Comparison of ENCODE assay signal across 9 cellular contexts in the genomic region with DNA sequence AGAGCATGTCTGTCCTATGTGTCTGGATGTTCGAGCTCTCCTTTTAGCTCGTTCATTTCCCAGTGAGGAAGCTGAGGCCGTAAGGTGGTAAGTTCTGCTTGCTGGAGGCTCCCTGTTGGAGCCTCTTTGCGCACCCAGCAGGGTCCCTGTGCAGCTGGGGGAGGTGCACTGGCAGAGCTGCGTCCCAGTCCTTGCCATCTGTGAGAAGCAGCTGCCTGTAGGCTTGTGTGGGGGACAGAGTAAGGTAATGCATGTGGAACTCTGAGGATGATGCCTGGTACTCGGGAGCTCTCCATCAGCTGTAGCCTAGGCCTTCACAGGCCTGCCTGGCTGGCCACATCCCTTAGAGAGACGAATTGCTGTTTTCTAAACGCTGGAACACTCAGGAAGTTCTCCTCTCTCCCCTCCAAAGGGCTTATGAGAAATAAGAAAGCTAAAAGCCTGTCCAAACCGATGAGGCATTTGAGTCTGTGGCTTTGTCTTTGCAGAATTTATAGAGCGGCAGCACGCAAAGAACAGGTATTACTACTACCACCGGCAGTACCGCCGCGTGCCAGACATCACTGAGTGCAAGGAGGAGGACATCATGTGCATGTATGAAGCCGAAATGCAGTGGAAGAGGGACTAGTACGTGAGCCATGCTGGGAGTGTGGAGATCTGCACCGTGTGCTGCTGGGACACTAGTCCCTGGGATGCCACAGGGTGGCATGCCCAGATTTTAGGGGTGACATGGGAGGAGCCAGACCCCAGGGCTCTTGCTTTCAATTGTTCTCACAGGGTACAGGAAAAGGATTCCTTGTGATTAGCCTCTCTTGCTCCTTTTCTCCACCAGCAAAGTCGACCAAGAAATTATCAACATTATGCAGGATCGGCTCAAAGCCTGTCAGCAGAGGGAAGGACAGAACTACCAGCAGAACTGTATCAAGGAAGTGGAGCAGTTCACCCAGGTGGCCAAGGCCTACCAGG. TPM values are rescaled to one million over a fixed set of nuclear protein-coding genes. Genes with fewer than 3 reads are reported as not detected.
DNase-seq lines count a peak whose midpoint lies in the region; ATAC-seq, FAIRE-seq and TF ChIP-seq lines count a peak whose summit lies in the region.
"Had no signal": no experiment of that assay in that cellular context is flagged by ENCODE, and none has a peak within 500 bp of the region (broad histone marks: within the 10 kb centered on the region; RNA-seq: fewer than 3 reads in every experiment).

No MANE protein-coding gene starts in this region.

- FAIRE-seq in GM19239 (lab: Jason Lieb, UNC), result no peak
- FAIRE-seq: islet of Langerhans had no signal

- peaks cover 37% of the 10 kb centered on the region for H3K4me1 Mint-ChIP-seq in activated CD4-positive, alpha-beta T cell treated with anti-CD3 and anti-CD28 coated beads for 36 hours
- peaks cover 30% of the 10 kb centered on the region for H3K4me1 Mint-ChIP-seq in activated T-cell treated with anti-CD3 and anti-CD28 coated beads, Interleukin-2, amount 50 U/mL, for 4 hours (ENCODE audit: low read depth)
- H3K4me1 Mint-ChIP-seq in glutamatergic neuron (ENCODE audit: low read depth, unreplicated experiment), result peaks cover 18% of the 10 kb centered on the region
- H3K4me1 Mint-ChIP-seq in stimulated activated naive B cell treated with anti-CD40 and anti-IgM and Interleukin-4, amounts not matched to agents 10 μg/mL and 1 μg/mL and 100 μg/mL, for 72 hours, result peaks cover 39 to 63% of the 10 kb centered on the region in 2 donors

- no peaks in the 10 kb centered on the region for H3K9me3 Mint-ChIP-seq in activated CD4-positive, alpha-beta T cell treated with anti-CD3 and anti-CD28 coated beads for 36 hours (ENCODE audit: low read depth)
- H3K9me3 Mint-ChIP-seq in activated T-cell treated with anti-CD3 and anti-CD28 coated beads, Interleukin-2, amount 50 U/mL, for 4 hours, result no peaks in the 10 kb centered on the region
- H3K9me3 Mint-ChIP-seq in glutamatergic neuron (ENCODE audit: unreplicated experiment), result peaks cover 19% of the 10 kb centered on the region
- H3K9me3 Mint-ChIP-seq in stimulated activated naive B cell treated with anti-CD40 and anti-IgM and Interleukin-4, amounts not matched to agents 10 μg/mL and 1 μg/mL and 100 μg/mL, for 72 hours, result no peaks in the 10 kb centered on the region

- in situ Hi-C loops in GM13976 (cut with MboI; ENCODE audit: low sequenced_read_pairs, unreplicated experiment), result no loop called here

- no peak for TF ChIP-seq CTCF in glutamatergic neuron (IDR thresholded peaks at IDR 0.05; ENCODE audit: partially characterized antibody, unreplicated experiment)
- TF ChIP-seq CTCF in GM13976 (IDR thresholded peaks at IDR 0.05; ENCODE audit: borderline replicate concordance, control extremely low read depth, extremely low read depth, insufficient read depth, missing control alignments), result no peak

- DNase-seq in activated CD4-positive, alpha-beta T cell treated with anti-CD3 and anti-CD28 coated beads for 36 hours, result peak; percentile 70
- no peak for DNase-seq in activated CD4-positive, alpha-beta T cell treated with anti-CD3 and anti-CD28 coated beads for 1 hour
- peak; percentile 91 to 95 for DNase-seq in NCI-H524 (lab: John Stamatoyannopoulos, UW)
- DNase-seq in activated T-cell treated with anti-CD3 and anti-CD28 coated beads, Interleukin-2, amount 50 U/mL, for 4 hours, result peak; percentile 36
- peak; percentile 71 for DNase-seq in glutamatergic neuron
- no peak for DNase-seq in stimulated activated naive B cell treated with anti-CD40 and anti-IgM and Interleukin-4, amounts not matched to agents 10 μg/mL and 1 μg/mL and 100 μg/mL, for 72 hours
- no peak for DNase-seq in GM13976 (ENCODE audit: low spot score)
- no peak for DNase-seq in GM19239 (ENCODE audit: insufficient read length, low spot score)

- peak overlapping the region; percentile 95 for H3K27ac Mint-ChIP-seq in activated CD4-positive, alpha-beta T cell treated with anti-CD3 and anti-CD28 coated beads for 36 hours
- H3K27ac Mint-ChIP-seq in glutamatergic neuron (ENCODE audit: unreplicated experiment), result peak overlapping the region; percentile 76
- peak overlapping the region; percentile 99 for H3K27ac Mint-ChIP-seq in stimulated activated naive B cell treated with anti-CD40 and anti-IgM and Interleukin-4, amounts not matched to agents 10 μg/mL and 1 μg/mL and 100 μg/mL, for 72 hours

- H3K27me3 Mint-ChIP-seq in activated CD4-positive, alpha-beta T cell treated with anti-CD3 and anti-CD28 coated beads for 36 hours, result no peaks in the 10 kb centered on the region
- no peaks in the 10 kb centered on the region for H3K27me3 Mint-ChIP-seq in activated T-cell treated with anti-CD3 and anti-CD28 coated beads, Interleukin-2, amount 50 U/mL, for 4 hours (ENCODE audit: low read depth)
- peaks cover 13% of the 10 kb centered on the region for H3K27me3 Mint-ChIP-seq in glutamatergic neuron (ENCODE audit: unreplicated experiment)
- no peaks in the 10 kb centered on the region for H3K27me3 Mint-ChIP-seq in stimulated activated naive B cell treated with anti-CD40 and anti-IgM and Interleukin-4, amounts not matched to agents 10 μg/mL and 1 μg/mL and 100 μg/mL, for 72 hours

- H3K36me3 Mint-ChIP-seq in activated CD4-positive, alpha-beta T cell treated with anti-CD3 and anti-CD28 coated beads for 36 hours (ENCODE audit: low read depth), result peaks cover 49% of the 10 kb centered on the region
- H3K36me3 Mint-ChIP-seq in activated T-cell treated with anti-CD3 and anti-CD28 coated beads, Interleukin-2, amount 50 U/mL, for 4 hours (ENCODE audit: insufficient read depth), result peaks cover 37% of the 10 kb centered on the region
- H3K36me3 Mint-ChIP-seq in glutamatergic neuron (ENCODE audit: unreplicated experiment), result no peaks in the 10 kb centered on the region
- peaks cover 38 to 57% of the 10 kb centered on the region in 2 donors for H3K36me3 Mint-ChIP-seq in stimulated activated naive B cell treated with anti-CD40 and anti-IgM and Interleukin-4, amounts not matched to agents 10 μg/mL and 1 μg/mL and 100 μg/mL, for 72 hours

- H3K4me3 Mint-ChIP-seq in activated CD4-positive, alpha-beta T cell treated with anti-CD3 and anti-CD28 coated beads for 36 hours, result peak overlapping the region; percentile 96
- H3K4me3 Mint-ChIP-seq in activated T-cell treated with anti-CD3 and anti-CD28 coated beads, Interleukin-2, amount 50 U/mL, for 4 hours, result peak overlapping the region; percentile 92
- H3K4me3 Mint-ChIP-seq in glutamatergic neuron (ENCODE audit: unreplicated experiment), result peak overlapping the region; percentile 90
- peak overlapping the region; percentile 97 for H3K4me3 Mint-ChIP-seq in stimulated activated naive B cell treated with anti-CD40 and anti-IgM and Interleukin-4, amounts not matched to agents 10 μg/mL and 1 μg/mL and 100 μg/mL, for 72 hours

- peak; percentile 13 for ATAC-seq in activated CD4-positive, alpha-beta T cell treated with anti-CD3 and anti-CD28 coated beads for 36 hours
- ATAC-seq in activated T-cell treated with anti-CD3 and anti-CD28 coated beads, Interleukin-2, amount 50 U/mL, for 4 hours, result peak; percentile 19 to 24
- peak in 1 of 2 donors; percentile 7 for ATAC-seq in stimulated activated naive B cell treated with anti-CD40 and anti-IgM and Interleukin-4, amounts not matched to agents 10 μg/mL and 1 μg/mL and 100 μg/mL, for 72 hours (replicated peaks)

- CTCF ChIA-PET in activated CD4-positive, alpha-beta T cell treated with anti-CD3 and anti-CD28 coated beads for 36 hours (lab: Charles Lee), result interaction anchor here (1.5 kb wide), 1 partner anchor 10 kb away, joined by 8 read pairs; a partner anchor contains a TSS

- POLR2A ChIA-PET in activated CD4-positive, alpha-beta T cell treated with anti-CD3 and anti-CD28 coated beads for 36 hours (lab: Charles Lee), result interaction anchor here (0.5 to 2.5 kb wide), 7 partner anchors 9 to 904 kb away, joined by 3 to 14 read pairs (median 4); a partner anchor contains a TSS

- intact Hi-C loops in activated CD4-positive, alpha-beta T cell treated with anti-CD3 and anti-CD28 coated beads for 36 hours (cut with DNase I, micrococcal nuclease), result loop anchor here in 1 of 2 experiments (2.0 to 5.0 kb wide), 2 partner anchors 46 to 194 kb away; a partner anchor contains a TSS

RNA-seq across cellular contexts. Expression of a gene that starts 1.6 kb away (rescaled TPM):
- total RNA-seq in activated CD4-positive, alpha-beta T cell treated with anti-CD3 and anti-CD28 coated beads for 36 hours, result 100 to 1,000 TPM; 113 to 118 TPM
- 100 to 1,000 TPM; 115 to 143 (median 117) TPM for total RNA-seq in activated T-cell treated with anti-CD3 and anti-CD28 coated beads, Interleukin-2, amount 50 U/mL, for 4 hours
- 302 TPM for total RNA-seq in glutamatergic neuron (ENCODE audit: unreplicated experiment)

RNA-seq across cellular contexts. Expression of a gene that starts 3.7 kb away (rescaled TPM):
- total RNA-seq in activated CD4-positive, alpha-beta T cell treated with anti-CD3 and anti-CD28 coated beads for 36 hours, result 1,000 to 10,000 TPM; 5,351 to 6,287 TPM
- total RNA-seq in activated T-cell treated with anti-CD3 and anti-CD28 coated beads, Interleukin-2, amount 50 U/mL, for 4 hours, result 1,000 to 10,000 TPM; 5,588 to 5,699 (median 5,621) TPM
- total RNA-seq in glutamatergic neuron (ENCODE audit: unreplicated experiment), result 1,772 TPM

RNA-seq across cellular contexts. Expression of a gene that starts 5.7 kb away (rescaled TPM):
- not detected for total RNA-seq in activated CD4-positive, alpha-beta T cell treated with anti-CD3 and anti-CD28 coated beads for 36 hours
- under 1 TPM in 2 of 3 donors, not detected in 1; 0.40 to 0.42 TPM for total RNA-seq in activated T-cell treated with anti-CD3 and anti-CD28 coated beads, Interleukin-2, amount 50 U/mL, for 4 hours
- not detected for total RNA-seq in glutamatergic neuron (ENCODE audit: unreplicated experiment)

RNA-seq across cellular contexts. Expression of a gene that starts 6.5 kb away (rescaled TPM):
- not detected for total RNA-seq in activated CD4-positive, alpha-beta T cell treated with anti-CD3 and anti-CD28 coated beads for 36 hours
- total RNA-seq in activated T-cell treated with anti-CD3 and anti-CD28 coated beads, Interleukin-2, amount 50 U/mL, for 4 hours, result not detected
- total RNA-seq in glutamatergic neuron (ENCODE audit: unreplicated experiment), result not detected

RNA-seq across cellular contexts. Expression of a gene that starts 10.9 kb away (rescaled TPM):
- 10 to 100 TPM; 47.4 to 48.6 TPM for total RNA-seq in activated CD4-positive, alpha-beta T cell treated with anti-CD3 and anti-CD28 coated beads for 36 hours
- 100 to 1,000 TPM; 146 to 159 (median 156) TPM for total RNA-seq in activated T-cell treated with anti-CD3 and anti-CD28 coated beads, Interleukin-2, amount 50 U/mL, for 4 hours
- 26.8 TPM for total RNA-seq in glutamatergic neuron (ENCODE audit: unreplicated experiment)

Comparison
In these comparisons a context has a peak if more than half of its experiments do, and no peak if none do; other contexts are left out.
1. DNase-seq: peak in activated CD4-positive, alpha-beta T cell treated with anti-CD3 and anti-CD28 coated beads for 36 hours (single experiment), NCI-H524 (2 of 2), activated T-cell treated with anti-CD3 and anti-CD28 coated beads, Interleukin-2, amount 50 U/mL, for 4 hours (single experiment) and glutamatergic neuron (single experiment); none in activated CD4-positive, alpha-beta T cell treated with anti-CD3 and anti-CD28 coated beads for 1 hour (single experiment), stimulated activated naive B cell treated with anti-CD40 and anti-IgM and Interleukin-4, amounts not matched to agents 10 μg/mL and 1 μg/mL and 100 μg/mL, for 72 hours (single experiment), GM13976 (single experiment) and GM19239 (single experiment).
2. Peak in every context shown above with its lines, with median percentiles within 50 percentile points of each other: H3K27ac Mint-ChIP-seq and H3K4me3 Mint-ChIP-seq.